ENCODE assay signal across 16 cellular contexts in genomic region chr12:2803635-2804380, GRCh38. TPM values are rescaled to one million over a fixed set of nuclear protein-coding genes. Genes with fewer than 3 reads are reported as not detected.
DNase-seq lines count a peak whose midpoint lies in the region; ATAC-seq, FAIRE-seq and TF ChIP-seq lines count a peak whose summit lies in the region.
"Had no signal": no experiment of that assay in that cellular context is flagged by ENCODE, and none has a peak within 500 bp of the region (broad histone marks: within the 10 kb centered on the region; RNA-seq: fewer than 3 reads in every experiment).

No MANE protein-coding gene starts in this region.

- H3K4me3 Mint-ChIP-seq in nephron = no peak overlapping the region
- H3K4me3 Mint-ChIP-seq: T-helper 1 cell treated with Interleukin-12 subunit alpha and Interleukin-12 subunit beta and Interleukin-4 antibody, amounts not matched to agents 30 μg/mL and 1 μg/mL, for 36 hours had no signal

- TF ChIP-seq CTCF in AG04450 (IDR thresholded peaks at IDR 0.05; ENCODE audit: low read depth, low read length) (no peak), GM12878 (IDR thresholded peaks at IDR 0.05 in 2 of 3, conservative IDR thresholded peaks at IDR 0.05 in 1 of 3; ENCODE audit: control insufficient read depth in 2 of 3, extremely low read depth in 1 of 3, insufficient read depth in 1 of 3, low read depth in 3 of 3, low read length in 3 of 3) (no peak), nephron (IDR thresholded peaks at IDR 0.05; ENCODE audit: unreplicated experiment in 3 of 3) (no peak)

- ATAC-seq in GM12878 = peak; percentile 80
- ATAC-seq in GM21381 (IDR thresholded peaks at IDR 0.05; ENCODE audit: unreplicated experiment) = no peak
- ATAC-seq in GM18867 (IDR thresholded peaks at IDR 0.05; ENCODE audit: unreplicated experiment) = no peak

- H3K27me3 ChIP-seq in AG04450 (ENCODE audit: control insufficient read depth, insufficient read depth, low read length) = no peaks in the 10 kb centered on the region
- H3K27me3 ChIP-seq in GM12878 (replicated peaks in 1 of 2; ENCODE audit: control insufficient read depth in 2 of 2, insufficient read depth in 2 of 2, low read length in 1 of 2) = no peaks in the 10 kb centered on the region

- FAIRE-seq in GM12892 (lab: Jason Lieb, UNC) = peak; percentile 77
- peak; percentile 57 for FAIRE-seq in GM12878 (lab: Jason Lieb, UNC)
- FAIRE-seq: small intestine had no signal

- SMC1A ChIA-PET in GM12878 (lab: Charles Lee; ENCODE audit: uncharacterized antibody, unreplicated experiment) = no interaction called here

- H3K27ac ChIP-seq in AG04450 (ENCODE audit: low read depth, low read length) (peak overlapping the region; percentile 48), GM12878 (ENCODE audit: control insufficient read depth, insufficient read depth) (peak overlapping the region; percentile 64)

- H3K36me3 ChIP-seq in GM12878 (ENCODE audit: control insufficient read depth in 2 of 2, insufficient read depth in 2 of 2, low read length in 1 of 2) = peaks cover 24 to 28% of the 10 kb centered on the region in 2 experiments

- H3K27me3 Mint-ChIP-seq in nephron (ENCODE audit: low read depth) = no peaks in the 10 kb centered on the region

- RAD21 ChIA-PET in GM12878 (lab: Charles Lee; ENCODE audit: unreplicated experiment) = no interaction called here

- 32% methylated on average over 7 of the region's 7 CpGs for WGBS in GM12878 (ENCODE audit: insufficient coverage, insufficient replicate concordance, low lambda C conversion rate, missing lambda C conversion rate)

- H3K4me1 Mint-ChIP-seq in nephron = peaks cover 21% of the 10 kb centered on the region

- BruUV-seq in GM12878 (replicated peaks; lab: Mats Ljungman, UMichigan) = no TSS peak

- no peak overlapping the region for H3K4me3 ChIP-seq in AG04450 (ENCODE audit: low read depth, low read length)
- no peak overlapping the region for H3K4me3 ChIP-seq in GM12878

- H3K9ac ChIP-seq in GM12878 (ENCODE audit: control insufficient read depth, insufficient read depth, low read length) = no peak overlapping the region

- H3K9me3 ChIP-seq in AG04450 (ENCODE audit: control insufficient read depth, insufficient read depth, low read length) (no peaks in the 10 kb centered on the region), GM12878 (replicated peaks; ENCODE audit: control insufficient read depth, insufficient read depth, low read length) (no peaks in the 10 kb centered on the region)

- peak overlapping the region; percentile 30 for H3K4me2 ChIP-seq in GM12878 (ENCODE audit: control insufficient read depth, insufficient read depth)

- POLR2A ChIA-PET in AG04450 (lab: Yijun Ruan, JAX) (no interaction called here), GM12878 (lab: Charles Lee) (interaction anchor here (0.7 to 1.2 kb wide), 2 partner anchors 9 to 10 kb away, joined by 3 read pairs; partner anchors contain the start of gene FKBP4)

- H3K79me2 ChIP-seq in GM12878 (ENCODE audit: control insufficient read depth, insufficient read depth, low read length) = no peaks in the 10 kb centered on the region

- H3K27ac Mint-ChIP-seq in nephron = peak overlapping the region; percentile 71 to 84 (median 80)
- H3K27ac Mint-ChIP-seq: T-helper 1 cell treated with Interleukin-12 subunit alpha and Interleukin-12 subunit beta and Interleukin-4 antibody, amounts not matched to agents 30 μg/mL and 1 μg/mL, for 36 hours had no signal

- CTCF ChIA-PET in AG04450 (lab: Charles Lee) (interaction anchor here (0.7 to 1.8 kb wide), 2 partner anchors 10 to 20 kb away, joined by 4 to 8 read pairs; no protein-coding TSS in a partner anchor), GM12878 (lab: Yijun Ruan, JAX) (no interaction called here)

- H4K20me1 ChIP-seq in GM12878 (ENCODE audit: control insufficient read depth, insufficient read depth) = no peaks in the 10 kb centered on the region

- peaks cover 14% of the 10 kb centered on the region for H3K4me1 ChIP-seq in GM12878 (ENCODE audit: control insufficient read depth, insufficient read depth, low read length)

- TF ChIP-seq RAD21 in GM12878 (IDR thresholded peaks at IDR 0.05; ENCODE audit: insufficient read depth, low read depth, low read length) = no peak

- no peak overlapping the region for H2AFZ ChIP-seq in GM12878 (ENCODE audit: control insufficient read depth, low read depth, low read length)

- intact Hi-C loops in GM12878 (cut with micrococcal nuclease; ENCODE audit: unreplicated experiment) = no loop called here

- TF ChIP-seq POLR2A in GM12892 (IDR thresholded peaks at IDR 0.05; ENCODE audit: low read depth, low read length) (no peak), GM12878 (IDR thresholded peaks at IDR 0.05; ENCODE audit: low read depth, low read length) (no peak), erythroblast (IDR thresholded peaks at IDR 0.05; ENCODE audit: low read length) (no peak)

- H3K36me3 Mint-ChIP-seq in nephron (ENCODE audit: low read depth) = peaks cover 73% of the 10 kb centered on the region

- H3K9me3 Mint-ChIP-seq in nephron = no peaks in the 10 kb centered on the region
- H3K9me3 Mint-ChIP-seq: T-helper 1 cell treated with Interleukin-12 subunit alpha and Interleukin-12 subunit beta and Interleukin-4 antibody, amounts not matched to agents 30 μg/mL and 1 μg/mL, for 36 hours had no signal

- in situ Hi-C loops in GM12878 (cut with MboI) = no loop called here

- TF ChIP-seq EP300 in GM12878 (IDR thresholded peaks at IDR 0.05; ENCODE audit: borderline replicate concordance in 1 of 2, control insufficient read depth in 1 of 2, low read depth in 2 of 2, low read length in 2 of 2) = no peak; a peak in 1 of 4 replicates

- DNase-seq in AG04450 (ENCODE audit: low read depth, low spot score) (no peak), GM12892 (ENCODE audit: insufficient read length) (no peak), GM12878 (ENCODE audit: low read depth, low spot score) (peak; percentile 35), LoVo (ENCODE audit: low spot score) (no peak), erythroblast (lab: John Stamatoyannopoulos, UW) (no peak)
- DNase-seq: activated CD4-positive, CD25-positive, alpha-beta regulatory T cell treated with anti-CD3 and anti-CD28 coated beads, Interleukin-2, amount 50 U/mL, for 72 hours; activated T-cell treated with anti-CD3 and anti-CD28 coated beads, Interleukin-2, amount 50 U/mL, for 1 hour; NCI-H2081 treated with DMSO at 0.1 percent for 48 hours; RPMI8226; small intestine had no signal

RNA-seq across cellular contexts. Expression of gene ITFG2, which starts 8.7 kb away (rescaled TPM):
- polyA plus RNA-seq in AG04450 (2011; rRNA removed) (17.4 and 18.6 TPM in 2 replicates), GM12878 (2011; rRNA removed) (17.0 and 22.2 TPM in 2 replicates), GM12878 (2014; fragmentation: Illumina TruSeq; extraction: Trizol) (24.3 and 27.7 TPM in 2 replicates), GM12878 (2014; fragmentation: Nextera tagmentation; extraction: Ambion mirVana) (10 to 100 TPM; 23.1 to 28.5 TPM), GM12878 (2014; rRNA removed) (22.2 and 30.8 TPM in 2 replicates), GM12878 (2016; fragmentation: Nextera tagmentation; extraction: Ambion mirVana) (10 to 100 TPM; 38.0 to 39.5 TPM)
- polyA minus RNA-seq in AG04450 (2011; rRNA and poly(A)+ RNA removed) = 23.6 and 42.5 TPM in 2 replicates
- polyA plus RNA-seq in GM12892 (2012; ENCODE audit: missing spikeins) = 27.9 TPM
- 120 and 142 TPM in 2 replicates for total RNA-seq in GM12878 (2013; cell fraction: nucleolus; rRNA removed)
- total RNA-seq in GM12878 (2014; rRNA removed) (25.4 and 31.5 TPM in 2 replicates), GM12878 (2014; rRNA removed; fragmentation: Illumina TruSeq; extraction: Trizol) (21.2 and 21.5 TPM in 2 replicates), GM12878 (2021) (20.0 and 24.2 TPM in 2 replicates)
- 15.9 TPM for polyA plus RNA-seq in GM12878 (2011; ENCODE audit: low read depth)
- 26.0 and 27.4 TPM in 2 replicates for polyA plus RNA-seq in GM12878 (2011; cell fraction: cytosol; rRNA removed)
- polyA plus RNA-seq in GM12878 (2011; cell fraction: nucleus; rRNA removed) = 46.4 and 65.4 TPM in 2 replicates
- polyA plus RNA-seq in GM12878 (2012) = 22.0 and 36.7 TPM in 2 replicates
- polyA minus RNA-seq in GM12878 (2011; rRNA and poly(A)+ RNA removed) = 41.8 and 42.3 TPM in 2 replicates
- polyA minus RNA-seq in GM12878 (2011; cell fraction: cytosol; rRNA and poly(A)+ RNA removed) = 9.1 and 15.6 TPM in 2 replicates
- polyA minus RNA-seq in GM12878 (2011; cell fraction: nucleus; rRNA and poly(A)+ RNA removed) = 27.6 and 56.8 TPM in 2 replicates

RNA-seq across cellular contexts. Expression of gene FKBP4, which starts 9.0 kb away (rescaled TPM):
- polyA plus RNA-seq in AG04450 (2011; rRNA removed) (30.0 and 34.1 TPM in 2 replicates), GM12878 (2011; rRNA removed) (39.6 and 42.8 TPM in 2 replicates), GM12878 (2014; fragmentation: Illumina TruSeq; extraction: Trizol) (51.5 and 55.8 TPM in 2 replicates), GM12878 (2014; fragmentation: Nextera tagmentation; extraction: Ambion mirVana) (10 to 100 TPM in 1 of 2 experiments, 1 to 10 TPM in 1; 8.9 to 15.4 TPM), GM12878 (2014; rRNA removed) (45.9 and 46.0 TPM in 2 replicates), GM12878 (2016; fragmentation: Nextera tagmentation; extraction: Ambion mirVana) (10 to 100 TPM; 89.1 to 90.0 TPM)
- polyA minus RNA-seq in AG04450 (2011; rRNA and poly(A)+ RNA removed) = 34.1 and 35.3 TPM in 2 replicates
- 65.2 TPM for polyA plus RNA-seq in GM12892 (2012; ENCODE audit: missing spikeins)
- 53.7 and 58.2 TPM in 2 replicates for total RNA-seq in GM12878 (2013; cell fraction: nucleolus; rRNA removed)
- total RNA-seq in GM12878 (2014; rRNA removed) (40.1 and 43.2 TPM in 2 replicates), GM12878 (2014; rRNA removed; fragmentation: Illumina TruSeq; extraction: Trizol) (44.1 and 45.0 TPM in 2 replicates), GM12878 (2021) (77.0 and 77.7 TPM in 2 replicates)
- polyA plus RNA-seq in GM12878 (2011; ENCODE audit: low read depth) = 19.4 TPM
- polyA plus RNA-seq in GM12878 (2011; cell fraction: cytosol; rRNA removed) = 34.3 and 36.3 TPM in 2 replicates
- 61.7 and 63.9 TPM in 2 replicates for polyA plus RNA-seq in GM12878 (2011; cell fraction: nucleus; rRNA removed)
- 34.9 and 36.0 TPM in 2 replicates for polyA plus RNA-seq in GM12878 (2012)
- polyA minus RNA-seq in GM12878 (2011; rRNA and poly(A)+ RNA removed) = 38.4 and 42.1 TPM in 2 replicates
- 15.1 and 15.5 TPM in 2 replicates for polyA minus RNA-seq in GM12878 (2011; cell fraction: cytosol; rRNA and poly(A)+ RNA removed)
- 28.2 and 51.0 TPM in 2 replicates for polyA minus RNA-seq in GM12878 (2011; cell fraction: nucleus; rRNA and poly(A)+ RNA removed)

RNA-seq across cellular contexts. Expression of gene NRIP2, which starts 31.0 kb away (rescaled TPM):
- polyA plus RNA-seq in AG04450 (2011; rRNA removed) = 0.66 and 0.99 TPM in 2 replicates
- 0.74 and 0.92 TPM in 2 replicates for polyA minus RNA-seq in AG04450 (2011; rRNA and poly(A)+ RNA removed)
- polyA plus RNA-seq in GM12892 (2012; ENCODE audit: missing spikeins) = 2.0 TPM
- total RNA-seq in GM12878 (2013; cell fraction: nucleolus; rRNA removed) = not detected in 2 replicates
- total RNA-seq in GM12878 (2014; rRNA removed) = not detected in 2 replicates
- total RNA-seq in GM12878 (2014; rRNA removed; fragmentation: Illumina TruSeq; extraction: Trizol) = not detected in 2 replicates
- total RNA-seq in GM12878 (2021) = not detected in 2 replicates
- polyA plus RNA-seq in GM12878 (2011; ENCODE audit: low read depth) = 0.88 TPM
- polyA plus RNA-seq in GM12878 (2011; rRNA removed) = not detected in 2 replicates
- not detected in 2 replicates for polyA plus RNA-seq in GM12878 (2011; cell fraction: cytosol; rRNA removed)
- not detected in 2 replicates for polyA plus RNA-seq in GM12878 (2011; cell fraction: nucleus; rRNA removed)
- polyA plus RNA-seq in GM12878 (2012) = 1.0 and 2.0 TPM in 2 replicates
- polyA plus RNA-seq in GM12878 (2014; fragmentation: Illumina TruSeq; extraction: Trizol) = not detected in 2 replicates
- polyA plus RNA-seq in GM12878 (2014; fragmentation: Nextera tagmentation; extraction: Ambion mirVana) = under 1 TPM in 1 of 2 experiments, not detected in 1; 0.04 TPM
- not detected in 2 replicates for polyA plus RNA-seq in GM12878 (2014; rRNA removed)
- polyA plus RNA-seq in GM12878 (2016; fragmentation: Nextera tagmentation; extraction: Ambion mirVana) = under 1 TPM; 0.42 to 0.83 TPM
- polyA minus RNA-seq in GM12878 (2011; rRNA and poly(A)+ RNA removed) = not detected in 2 replicates
- not detected in 2 replicates for polyA minus RNA-seq in GM12878 (2011; cell fraction: cytosol; rRNA and poly(A)+ RNA removed)
- not detected in 2 replicates for polyA minus RNA-seq in GM12878 (2011; cell fraction: nucleus; rRNA and poly(A)+ RNA removed)
- total RNA-seq: Daoy had no signal
- polyA plus RNA-seq: BJ had no signal

RNA-seq across cellular contexts. Expression of gene TEX52, which starts 53.0 kb away (rescaled TPM):
- not detected in 2 replicates for polyA plus RNA-seq in AG04450 (2011; rRNA removed)
- polyA minus RNA-seq in AG04450 (2011; rRNA and poly(A)+ RNA removed) = not detected in 2 replicates
- polyA plus RNA-seq in GM12892 (2012; ENCODE audit: missing spikeins) = 1.1 TPM
- total RNA-seq in GM12878 (2013; cell fraction: nucleolus; rRNA removed) = not detected in 2 replicates
- total RNA-seq in GM12878 (2014; rRNA removed) = not detected in 2 replicates
- total RNA-seq in GM12878 (2014; rRNA removed; fragmentation: Illumina TruSeq; extraction: Trizol) = not detected in 2 replicates
- not detected in 2 replicates for total RNA-seq in GM12878 (2021)
- not detected for polyA plus RNA-seq in GM12878 (2011; ENCODE audit: low read depth)
- not detected in 2 replicates for polyA plus RNA-seq in GM12878 (2011; rRNA removed)
- not detected in 2 replicates for polyA plus RNA-seq in GM12878 (2011; cell fraction: cytosol; rRNA removed)
- not detected in 2 replicates for polyA plus RNA-seq in GM12878 (2011; cell fraction: nucleus; rRNA removed)
- polyA plus RNA-seq in GM12878 (2012) = 0.58 and 0.72 TPM in 2 replicates
- not detected in 2 replicates for polyA plus RNA-seq in GM12878 (2014; fragmentation: Illumina TruSeq; extraction: Trizol)
- polyA plus RNA-seq in GM12878 (2014; fragmentation: Nextera tagmentation; extraction: Ambion mirVana) = not detected
- polyA plus RNA-seq in GM12878 (2014; rRNA removed) = not detected in 2 replicates
- polyA plus RNA-seq in GM12878 (2016; fragmentation: Nextera tagmentation; extraction: Ambion mirVana) = under 1 TPM in 1 of 2 experiments, not detected in 1; 0.23 TPM
- not detected in 2 replicates for polyA minus RNA-seq in GM12878 (2011; rRNA and poly(A)+ RNA removed)
- polyA minus RNA-seq in GM12878 (2011; cell fraction: cytosol; rRNA and poly(A)+ RNA removed) = not detected in 2 replicates
- polyA minus RNA-seq in GM12878 (2011; cell fraction: nucleus; rRNA and poly(A)+ RNA removed) = not detected in 2 replicates
- total RNA-seq: Daoy had no signal
- polyA plus RNA-seq: BJ had no signal
